ENCODE assay signal across 2 cellular contexts in the genomic region with DNA sequence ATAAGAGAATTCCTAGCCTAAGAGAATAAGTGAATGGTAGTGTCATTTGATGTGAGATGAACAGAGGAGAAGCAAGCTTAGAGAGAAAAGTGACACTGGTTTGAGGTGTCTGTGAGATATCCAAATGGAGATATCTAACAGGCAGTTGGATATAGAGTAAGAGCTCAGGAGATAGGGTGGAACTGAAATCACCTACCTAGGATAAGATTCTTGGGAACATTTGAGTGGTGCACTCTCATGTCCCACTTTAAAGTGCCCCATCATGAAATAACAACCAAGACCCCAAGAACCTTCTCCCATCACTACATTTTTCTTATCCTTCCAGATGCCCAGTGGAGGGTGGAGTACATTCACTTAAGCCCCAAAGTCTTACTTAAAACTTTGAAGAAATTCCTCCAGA.
TF ChIP-seq lines count a peak whose summit lies in the region.

No MANE protein-coding gene starts in this region.

TF ChIP-seq in HCT116, 20 proteins besides CTCF, POLR2A, EP300 and RAD21:
- no peak for TF ChIP-seq SRF (IDR thresholded peaks at IDR 0.05; ENCODE audit: low read depth)
- no peak for TF ChIP-seq POLR2AphosphoS5 (IDR thresholded peaks at IDR 0.05; ENCODE audit: low read depth, low read length)

TF ChIP-seq in K562, 482 proteins besides CTCF, POLR2A, EP300 and RAD21:
- TF ChIP-seq EZH2 (IDR thresholded peaks at IDR 0.05; ENCODE audit: borderline replicate concordance, low read depth, low read length) (no peak), ZNF444 (CRISPR knock-in tag; IDR thresholded peaks at IDR 0.05) (no peak)
- TF ChIP-seq, protein P1, sequence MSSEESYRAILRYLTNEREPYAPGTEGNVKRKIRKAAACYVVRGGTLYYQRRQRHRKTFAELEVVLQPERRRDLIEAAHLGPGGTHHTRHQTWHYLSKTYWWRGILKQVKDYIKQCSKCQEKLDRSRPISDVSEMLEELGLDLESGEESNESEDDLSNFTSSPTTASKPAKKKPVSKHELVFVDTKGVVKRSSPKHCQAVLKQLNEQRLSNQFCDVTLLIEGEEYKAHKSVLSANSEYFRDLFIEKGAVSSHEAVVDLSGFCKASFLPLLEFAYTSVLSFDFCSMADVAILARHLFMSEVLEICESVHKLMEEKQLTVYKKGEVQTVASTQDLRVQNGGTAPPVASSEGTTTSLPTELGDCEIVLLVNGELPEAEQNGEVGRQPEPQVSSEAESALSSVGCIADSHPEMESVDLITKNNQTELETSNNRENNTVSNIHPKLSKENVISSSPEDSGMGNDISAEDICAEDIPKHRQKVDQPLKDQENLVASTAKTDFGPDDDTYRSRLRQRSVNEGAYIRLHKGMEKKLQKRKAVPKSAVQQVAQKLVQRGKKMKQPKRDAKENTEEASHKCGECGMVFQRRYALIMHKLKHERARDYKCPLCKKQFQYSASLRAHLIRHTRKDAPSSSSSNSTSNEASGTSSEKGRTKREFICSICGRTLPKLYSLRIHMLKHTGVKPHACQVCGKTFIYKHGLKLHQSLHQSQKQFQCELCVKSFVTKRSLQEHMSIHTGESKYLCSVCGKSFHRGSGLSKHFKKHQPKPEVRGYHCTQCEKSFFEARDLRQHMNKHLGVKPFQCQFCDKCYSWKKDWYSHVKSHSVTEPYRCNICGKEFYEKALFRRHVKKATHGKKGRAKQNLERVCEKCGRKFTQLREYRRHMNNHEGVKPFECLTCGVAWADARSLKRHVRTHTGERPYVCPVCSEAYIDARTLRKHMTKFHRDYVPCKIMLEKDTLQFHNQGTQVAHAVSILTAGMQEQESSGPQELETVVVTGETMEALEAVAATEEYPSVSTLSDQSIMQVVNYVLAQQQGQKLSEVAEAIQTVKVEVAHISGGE (CRISPR knock-in tag; IDR thresholded peaks at IDR 0.05): peak in 2 of 3 experiments; percentile 55 to 82; a peak in 3 of 6 replicates
